9 cellular contexts compared by ENCODE assay signal in genomic region chr13:33611016-33611805, GRCh38.
A peak's percentile ranks its signal among the peaks of the same experiment; 100 is the strongest.
DNase-seq lines count a peak whose midpoint lies in the region; TF ChIP-seq lines count a peak whose summit lies in the region.
"Had no signal": no experiment of that assay in that cellular context is flagged by ENCODE, and none has a peak within 500 bp of the region (broad histone marks: within the 10 kb centered on the region; RNA-seq: fewer than 3 reads in every experiment).

No MANE protein-coding gene starts in this region.

- intact Hi-C loops in transverse colon (cut with DNase I; ENCODE audit: low total_unique reads) = no loop called here

- TF ChIP-seq CTCF in transverse colon (IDR thresholded peaks at IDR 0.05) = no peak

- TF ChIP-seq POLR2A in transverse colon (IDR thresholded peaks at IDR 0.05) (no peak), erythroblast (IDR thresholded peaks at IDR 0.05; ENCODE audit: low read length) (no peak)

- H3K9me3 ChIP-seq in transverse colon = no peaks in the 10 kb centered on the region

- H3K36me3 ChIP-seq in transverse colon = no peaks in the 10 kb centered on the region
- H3K36me3 ChIP-seq: BLaER1 treated with 17β-estradiol and CSF1 and Interleukin-3, amounts not matched to agents 10 nM and 100 nM had no signal

- H3K4me3 ChIP-seq in transverse colon = peak overlapping the region in 1 of 4 donors; percentile 5
- H3K4me3 ChIP-seq: BLaER1 treated with 17β-estradiol and CSF1 and Interleukin-3, amounts not matched to agents 10 nM and 100 nM had no signal

- peak; percentile 19 for DNase-seq in activated T-cell treated with anti-CD3 and anti-CD28 coated beads, Interleukin-2, amount 50 U/mL, for 1 hour
- no peak for DNase-seq in activated T-cell treated with anti-CD3 and anti-CD28 coated beads for 4 hours
- DNase-seq in dermis microvascular lymphatic vessel endothelial cell (ENCODE audit: low read depth in 2 of 2) = peak; percentile 84 to 98
- DNase-seq in medulla oblongata (ENCODE audit: extremely low spot score) = peak; percentile 86
- DNase-seq in transverse colon = peak; percentile 10
- DNase-seq in erythroblast (lab: John Stamatoyannopoulos, UW) = no peak
- DNase-seq in dedifferentiated amniotic fluid mesenchymal stem cell (ENCODE audit: extremely low spot score) = no peak
- no peak for DNase-seq in MV-4-11 (lab: John Stamatoyannopoulos, UW)

- in situ Hi-C loops in transverse colon (cut with MboI; ENCODE audit: low pct_ligation_motif_present in 1 of 4, low pct_unique_long_range_greater_than_20kb in 1 of 4, low sequenced_read_pairs in 3 of 4) = no loop called here

- H3K4me1 ChIP-seq in transverse colon = peaks cover 0 to 4% (median 2%) of the 10 kb centered on the region in 4 donors

- no peaks in the 10 kb centered on the region for H3K27me3 ChIP-seq in transverse colon
- H3K27me3 ChIP-seq: BLaER1 treated with 17β-estradiol and CSF1 and Interleukin-3, amounts not matched to agents 10 nM and 100 nM had no signal

- 68 to 72% methylated on average over 6 to 19 of the region's 19 CpGs for WGBS in transverse colon (ENCODE audit: low coverage in 1 of 2), 2 donors

- no peak for TF ChIP-seq EP300 in transverse colon (IDR thresholded peaks at IDR 0.05; ENCODE audit: low read depth)

- peak overlapping the region; percentile 67 to 82 (median 72) for H3K27ac ChIP-seq in transverse colon
- H3K27ac ChIP-seq: BLaER1 treated with 17β-estradiol and CSF1 and Interleukin-3, amounts not matched to agents 10 nM and 100 nM had no signal

Comparison
In these comparisons a context has a peak if more than half of its experiments do, and no peak if none do; other contexts are left out.
1. DNase-seq: peak in activated T-cell treated with anti-CD3 and anti-CD28 coated beads, Interleukin-2, amount 50 U/mL, for 1 hour (single experiment), dermis microvascular lymphatic vessel endothelial cell (2 of 2), medulla oblongata (single experiment) and transverse colon (single experiment); none in activated T-cell treated with anti-CD3 and anti-CD28 coated beads for 4 hours (single experiment), erythroblast (0 of 2), dedifferentiated amniotic fluid mesenchymal stem cell (single experiment) and MV-4-11 (single experiment).